Comparison of ENCODE assay signal across 29 cellular contexts in genomic region chr9:20024159-20024571, GRCh38.
DNase-seq lines count a peak whose midpoint lies in the region; TF ChIP-seq lines count a peak whose summit lies in the region.
"Had no signal": no experiment of that assay in that cellular context is flagged by ENCODE, and none has a peak within 500 bp of the region (broad histone marks: within the 10 kb centered on the region; RNA-seq: fewer than 3 reads in every experiment).

No MANE protein-coding gene starts in this region.

- BruUV-seq in MCF 10A (replicated peaks; lab: Mats Ljungman, UMichigan), result no TSS peak

- no peaks in the 10 kb centered on the region for H3K9me3 ChIP-seq in HUES6 (ENCODE audit: control insufficient read depth, insufficient read depth, low read depth, low read length)
- H3K9me3 ChIP-seq in neural progenitor cell (ENCODE audit: low read depth), result no peaks in the 10 kb centered on the region
- no peaks in the 10 kb centered on the region for H3K9me3 ChIP-seq in neuronal stem cell (replicated peaks in 1 of 2; ENCODE audit: control insufficient read depth in 2 of 2, insufficient read depth in 1 of 2, low read depth in 1 of 2, low read length in 2 of 2)
- H3K9me3 ChIP-seq: ascending aorta, BLaER1, esophagus muscularis mucosa, HAP-1, ovary, Peyer's patch, thyroid gland had no signal

- no peak overlapping the region for H2BK12ac ChIP-seq in neuronal stem cell (ENCODE audit: low read length)

- TF ChIP-seq CTCF in astrocyte of the cerebellum (IDR thresholded peaks at IDR 0.05; ENCODE audit: low read depth, low read length, missing control alignments) (no peak), fibroblast of villous mesenchyme (IDR thresholded peaks at IDR 0.05; ENCODE audit: insufficient read depth, low read depth, low read length) (no peak), neural progenitor cell (IDR thresholded peaks at IDR 0.05) (no peak), MCF 10A (IDR thresholded peaks at IDR 0.05; ENCODE audit: unreplicated experiment) (no peak)

- H3K27me3 ChIP-seq in HUES6 (ENCODE audit: control insufficient read depth, insufficient read depth, low read length) (no peaks in the 10 kb centered on the region), neural progenitor cell (no peaks in the 10 kb centered on the region), neuronal stem cell (ENCODE audit: control insufficient read depth in 3 of 3, insufficient read depth in 3 of 3, low read depth in 1 of 3, low read length in 3 of 3) (no peaks in the 10 kb centered on the region)
- H3K27me3 ChIP-seq: ascending aorta, BLaER1, esophagus muscularis mucosa, ovary, Peyer's patch, thyroid gland had no signal

- H3K14ac ChIP-seq in neuronal stem cell (ENCODE audit: low read length), result no peak overlapping the region

- no peak overlapping the region for H2AK5ac ChIP-seq in neuronal stem cell (ENCODE audit: low read depth, low read length)

- H4K20me1 ChIP-seq in neural progenitor cell (ENCODE audit: low read depth), result no peaks in the 10 kb centered on the region
- H4K20me1 ChIP-seq: BLaER1 had no signal

- H2AFZ ChIP-seq in neural progenitor cell (replicated peaks) (peak overlapping the region; percentile 86), neuronal stem cell (ENCODE audit: low read length) (no peak overlapping the region)

- peaks cover 15% of the 10 kb centered on the region; the same call in 1 of the 2 replicates for H3K4me1 ChIP-seq in HUES6 (ENCODE audit: control insufficient read depth, insufficient read depth, low read length)
- H3K4me1 ChIP-seq in neural progenitor cell, result peaks cover 17% of the 10 kb centered on the region
- no peaks in the 10 kb centered on the region for H3K4me1 ChIP-seq in neuronal stem cell (ENCODE audit: control insufficient read depth in 2 of 2, insufficient read depth in 1 of 2, low read depth in 1 of 2, low read length in 2 of 2)
- H3K4me1 ChIP-seq: ascending aorta, BLaER1, HAP-1, Peyer's patch, thyroid gland had no signal

- H3K36me3 Mint-ChIP-seq in neural progenitor cell, result no peaks in the 10 kb centered on the region
- peaks cover 5% of the 10 kb centered on the region for H3K36me3 Mint-ChIP-seq in MCF 10A (ENCODE audit: insufficient read depth, unreplicated experiment)
- H3K36me3 Mint-ChIP-seq: activated naive CD8-positive, alpha-beta T cell treated with anti-CD3 and anti-CD28 coated beads for 36 hours; T-cell had no signal

- H3K18ac ChIP-seq in neuronal stem cell (ENCODE audit: low read length), result no peak overlapping the region

- no peaks in the 10 kb centered on the region for H3K79me1 ChIP-seq in neuronal stem cell (ENCODE audit: low read depth, low read length)

- no CpG with 5 or more reads among the region's 6 CpGs for WGBS in neuronal stem cell (ENCODE audit: extremely low coverage in 2 of 2, insufficient read length in 2 of 2, insufficient replicate concordance in 1 of 2), 2 donors

- no peak overlapping the region for H3K4me3 Mint-ChIP-seq in neural progenitor cell
- H3K4me3 Mint-ChIP-seq in MCF 10A (ENCODE audit: unreplicated experiment), result no peak overlapping the region
- H3K4me3 Mint-ChIP-seq: activated CD4-positive, alpha-beta memory T cell treated with anti-CD3 and anti-CD28 coated beads, Interleukin-2, amount 10 ng/mL, durations not matched to agents 7 days and 5 days; activated naive CD8-positive, alpha-beta T cell treated with anti-CD3 and anti-CD28 coated beads for 36 hours; effector memory CD8-positive, alpha-beta T cell; stimulated activated naive CD8-positive, alpha-beta T cell treated with anti-CD3 and anti-CD28 coated beads, Interleukin-15, Interleukin-2, amounts not matched to agents 100 ng/mL and 50 ng/mL, for 24 hours; T-cell had no signal

- H3K27me3 Mint-ChIP-seq in neural progenitor cell (ENCODE audit: insufficient read depth, low read depth) (no peaks in the 10 kb centered on the region), MCF 10A (ENCODE audit: insufficient read depth, unreplicated experiment) (no peaks in the 10 kb centered on the region)
- H3K27me3 Mint-ChIP-seq: activated CD4-positive, alpha-beta memory T cell treated with anti-CD3 and anti-CD28 coated beads, Interleukin-2, amount 10 ng/mL, durations not matched to agents 7 days and 5 days; activated naive CD8-positive, alpha-beta T cell treated with anti-CD3 and anti-CD28 coated beads for 36 hours; effector memory CD8-positive, alpha-beta T cell; stimulated activated naive CD8-positive, alpha-beta T cell treated with anti-CD3 and anti-CD28 coated beads, Interleukin-15, Interleukin-2, amounts not matched to agents 100 ng/mL and 50 ng/mL, for 24 hours; T-cell had no signal

- no peak overlapping the region for H3K27ac Mint-ChIP-seq in neural progenitor cell
- H3K27ac Mint-ChIP-seq in MCF 10A (ENCODE audit: low read depth, unreplicated experiment), result no peak overlapping the region
- H3K27ac Mint-ChIP-seq: activated CD4-positive, alpha-beta memory T cell treated with anti-CD3 and anti-CD28 coated beads, Interleukin-2, amount 10 ng/mL, durations not matched to agents 7 days and 5 days; activated naive CD8-positive, alpha-beta T cell treated with anti-CD3 and anti-CD28 coated beads for 36 hours; effector memory CD8-positive, alpha-beta T cell; stimulated activated naive CD8-positive, alpha-beta T cell treated with anti-CD3 and anti-CD28 coated beads, Interleukin-15, Interleukin-2, amounts not matched to agents 100 ng/mL and 50 ng/mL, for 24 hours; T-cell had no signal

- H2BK120ac ChIP-seq in neuronal stem cell (ENCODE audit: low read depth, low read length), result no peak overlapping the region

- H2BK5ac ChIP-seq in neuronal stem cell (ENCODE audit: low read length), result no peak overlapping the region

- no peaks in the 10 kb centered on the region for H3K79me2 ChIP-seq in neural progenitor cell (ENCODE audit: low read depth)

- H3K23ac ChIP-seq in neuronal stem cell (ENCODE audit: low read depth, low read length, poor library complexity), result no peak overlapping the region

- DNase-seq in astrocyte of the cerebellum (ENCODE audit: low read depth) (peak; percentile 32), fibroblast of villous mesenchyme (ENCODE audit: low read depth) (peak; percentile 29), neural progenitor cell (ENCODE audit: low spot score) (peak; percentile 15), neuronal stem cell (ENCODE audit: low spot score) (no peak), MCF 10A (ENCODE audit: unreplicated experiment) (no peak)
- DNase-seq in NK-92 treated with Interleukin-12 subunit alpha and Interleukin-12 subunit beta, amount 100 ng/mL, for 24 hours (lab: John Stamatoyannopoulos, UW), result no peak
- no peak for DNase-seq in stimulated activated naive CD4-positive, alpha-beta T cell treated with Interleukin-2 at 50 U/mL for 16 hours (lab: John Stamatoyannopoulos, UW)
- DNase-seq: activated CD4-positive, alpha-beta memory T cell treated with anti-CD3 and anti-CD28 coated beads, Interleukin-2, amount 10 ng/mL, durations not matched to agents 7 days and 5 days; activated effector memory CD4-positive, alpha-beta T cell treated with Interleukin-2 at 50 U/mL for 16 hours; activated naive CD8-positive, alpha-beta T cell treated with anti-CD3 and anti-CD28 coated beads for 36 hours; COR-L47; DND-41; effector memory CD8-positive, alpha-beta T cell; kidney; NCI-H2107; NCI-H510A; ovary; Peyer's patch; SIG-M5; stimulated activated CD4-positive, alpha-beta T cell treated with anti-CD3 and anti-CD28 coated beads, Interleukin-15, amount 100 ng/mL, for 24 hours; T-cell; thyroid gland had no signal

- H3K4me2 ChIP-seq in neural progenitor cell (peak overlapping the region; percentile 28), neuronal stem cell (ENCODE audit: insufficient read depth, low read length, poor library complexity, severe bottlenecking) (no peak overlapping the region)
- H3K4me2 ChIP-seq: BLaER1 had no signal

- no peaks in the 10 kb centered on the region for H3K9me3 Mint-ChIP-seq in neural progenitor cell
- H3K9me3 Mint-ChIP-seq in MCF 10A (ENCODE audit: unreplicated experiment), result peaks cover 2% of the 10 kb centered on the region
- H3K9me3 Mint-ChIP-seq: activated CD4-positive, alpha-beta memory T cell treated with anti-CD3 and anti-CD28 coated beads, Interleukin-2, amount 10 ng/mL, durations not matched to agents 7 days and 5 days; effector memory CD8-positive, alpha-beta T cell; stimulated activated naive CD8-positive, alpha-beta T cell treated with anti-CD3 and anti-CD28 coated beads, Interleukin-15, Interleukin-2, amounts not matched to agents 100 ng/mL and 50 ng/mL, for 24 hours; T-cell had no signal

- H3K4me3 ChIP-seq in HUES6 (ENCODE audit: low read depth, low read length) (no peak overlapping the region), astrocyte of the cerebellum (ENCODE audit: low read depth, low read length) (no peak overlapping the region), fibroblast of villous mesenchyme (ENCODE audit: low read depth, low read length) (no peak overlapping the region), neural progenitor cell (no peak overlapping the region), neuronal stem cell (ENCODE audit: low read length in 2 of 2) (no peak overlapping the region)
- H3K4me3 ChIP-seq: ascending aorta, BLaER1, esophagus muscularis mucosa, GM12878, HAP-1, ovary, Peyer's patch, thyroid gland had no signal

- intact Hi-C loops in MCF 10A (cut with micrococcal nuclease), result no loop called here

- H4K91ac ChIP-seq in neuronal stem cell (ENCODE audit: low read depth, low read length, poor library complexity), result no peak overlapping the region

- H3K4me1 Mint-ChIP-seq in neural progenitor cell (peaks cover 12% of the 10 kb centered on the region), MCF 10A (ENCODE audit: insufficient read depth, unreplicated experiment) (no peaks in the 10 kb centered on the region)
- H3K4me1 Mint-ChIP-seq: activated CD4-positive, alpha-beta memory T cell treated with anti-CD3 and anti-CD28 coated beads, Interleukin-2, amount 10 ng/mL, durations not matched to agents 7 days and 5 days; activated naive CD8-positive, alpha-beta T cell treated with anti-CD3 and anti-CD28 coated beads for 36 hours; T-cell had no signal

- no peaks in the 10 kb centered on the region for H3K36me3 ChIP-seq in HUES6 (ENCODE audit: control insufficient read depth, insufficient read depth, low read length)
- no peaks in the 10 kb centered on the region for H3K36me3 ChIP-seq in neural progenitor cell
- H3K36me3 ChIP-seq in neuronal stem cell (replicated peaks in 1 of 2; ENCODE audit: control insufficient read depth in 2 of 2, insufficient read depth in 2 of 2, low read length in 2 of 2), result no peaks in the 10 kb centered on the region
- H3K36me3 ChIP-seq: ascending aorta, BLaER1, esophagus muscularis mucosa, HAP-1, ovary, Peyer's patch, thyroid gland had no signal

- POLR2A ChIA-PET in MCF 10A (lab: Yijun Ruan, JAX), result no interaction called here

- no peak overlapping the region for H2BK15ac ChIP-seq in neuronal stem cell (ENCODE audit: low read length)

- no peak overlapping the region for H3K4ac ChIP-seq in neuronal stem cell (ENCODE audit: low read length)

- H3K9ac ChIP-seq in HUES6 (ENCODE audit: low read length) (peak overlapping the region; percentile 44), neural progenitor cell (no peak overlapping the region), neuronal stem cell (ENCODE audit: low read depth, low read length, poor library complexity) (no peak overlapping the region)
- H3K9ac ChIP-seq: BLaER1 had no signal

- H3K27ac ChIP-seq in HUES6 (ENCODE audit: low read depth, low read length) (peak overlapping the region; percentile 43; the same call in 1 of the 2 replicates), neural progenitor cell (peak overlapping the region; percentile 80), neuronal stem cell (replicated peaks; ENCODE audit: low read length) (no peak overlapping the region)
- H3K27ac ChIP-seq: ascending aorta, BLaER1, esophagus muscularis mucosa, ovary, Peyer's patch, thyroid gland had no signal

- no peak overlapping the region for H4K8ac ChIP-seq in neuronal stem cell (ENCODE audit: low read depth, low read length)

- in situ Hi-C loops in astrocyte of the cerebellum (cut with HindIII; ENCODE audit: low sequenced_read_pairs), result no loop called here

- H3F3A ChIP-seq in neural progenitor cell (ENCODE audit: low read depth), result peaks cover 12% of the 10 kb centered on the region

- CTCF ChIA-PET in MCF 10A (lab: Yijun Ruan, JAX), result interaction anchor here (0.6 kb wide), 1 partner anchor 51 kb away, joined by 3 read pairs; no protein-coding TSS in a partner anchor

Comparison
In these comparisons a context has a peak if more than half of its experiments do, and no peak if none do; other contexts are left out.
1. DNase-seq: peak in astrocyte of the cerebellum (single experiment), fibroblast of villous mesenchyme (single experiment) and neural progenitor cell (single experiment); none in neuronal stem cell (single experiment), NK-92 treated with Interleukin-12 subunit alpha and Interleukin-12 subunit beta, amount 100 ng/mL, for 24 hours (single experiment), stimulated activated naive CD4-positive, alpha-beta T cell treated with Interleukin-2 at 50 U/mL for 16 hours (single experiment) and MCF 10A (single experiment).